Comparison of ENCODE assay signal across 8 cellular contexts in the genomic region with DNA sequence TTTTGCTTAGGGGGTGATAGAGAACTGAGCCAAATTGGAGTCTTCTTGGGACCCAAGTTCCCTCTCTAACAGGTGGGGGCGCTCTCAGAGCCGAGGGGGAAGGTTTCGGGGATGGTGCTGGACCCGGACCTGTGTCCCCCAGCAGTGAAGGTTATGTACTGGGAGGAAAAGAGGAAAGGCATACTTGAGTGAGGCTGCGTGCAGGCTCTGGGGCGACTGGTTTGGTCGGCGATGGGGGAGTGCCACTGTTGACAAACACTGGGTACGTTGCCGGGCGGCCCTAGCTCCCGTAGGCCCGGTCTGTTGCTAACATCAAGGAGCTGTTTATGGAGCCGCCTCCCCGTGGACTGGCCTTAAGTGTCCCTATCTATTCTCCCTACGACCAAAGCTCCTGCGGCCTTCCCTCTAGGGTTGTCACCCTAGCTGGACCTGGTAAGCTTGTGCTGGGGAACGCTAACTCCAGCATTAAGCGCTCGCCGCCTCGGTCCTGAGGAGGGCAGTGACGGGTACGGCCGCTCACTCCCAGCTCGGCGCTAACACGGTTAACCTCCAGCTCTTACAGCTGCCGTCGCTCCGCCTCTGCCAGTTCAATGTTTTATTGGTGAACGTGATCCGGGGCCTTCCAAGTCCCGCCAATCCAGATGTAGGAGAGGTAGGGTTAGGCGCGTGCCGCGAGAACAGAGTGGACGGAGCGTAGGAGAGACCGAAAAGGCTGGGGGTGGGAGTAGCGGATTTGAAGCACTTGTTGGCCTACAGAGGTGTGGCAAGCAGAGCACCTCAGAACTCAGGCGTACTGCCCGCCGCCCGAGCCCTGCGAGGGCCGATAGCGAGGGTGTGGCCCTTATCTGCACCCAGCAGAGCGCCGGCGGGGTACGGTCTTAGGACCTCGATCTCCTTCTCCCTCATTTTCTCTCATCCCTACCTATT. TPM values are rescaled to one million over a fixed set of nuclear protein-coding genes. Genes with fewer than 3 reads are reported as not detected.
DNase-seq lines count a peak whose midpoint lies in the region; ATAC-seq, FAIRE-seq and TF ChIP-seq lines count a peak whose summit lies in the region.

A gene (plus strand): TSS at position 685 of the 927 bp plus-strand sequence. CDS start 422 bp downstream, outside the sequence.

- peak; percentile 89 for DNase-seq in H54 (ENCODE audit: insufficient read length, low spot score)
- DNase-seq in LoVo (ENCODE audit: low spot score), result peak; percentile 96
- peak; percentile 97 for DNase-seq in RWPE2 (ENCODE audit: low spot score)
- peak; percentile 95 for DNase-seq in activated T-helper 2 cell treated with anti-CD3 and anti-CD28 coated beads, Interferon-gamma antibody, Interleukin-2, Interleukin-4, amounts not matched to agents 10 μg/mL and 5 μg/mL and 100 μg/mL, durations not matched to agents 14 hours and 24 hours and 36 hours (ENCODE audit: low spot score)
- peak; percentile 97 for DNase-seq in fibroblast of peridontal ligament (ENCODE audit: extremely low read depth)
- DNase-seq in natural killer cell treated with Interleukin-12 subunit alpha and Interleukin-12 subunit beta and Interleukin-15 and Interleukin-18, amount 100 ng/mL, for 72 hours (ENCODE audit: low spot score), result peak; percentile 98
- peak; percentile 90 for DNase-seq in stimulated activated naive CD8-positive, alpha-beta T cell treated with anti-CD3 and anti-CD28 coated beads, Interleukin-15, Interleukin-2, amounts not matched to agents 100 U/mL and 50 U/mL, for 24 hours

- ATAC-seq in RWPE2 (ENCODE audit: low read depth), result peak; percentile 95
- ATAC-seq in natural killer cell treated with Interleukin-12 subunit alpha and Interleukin-12 subunit beta and Interleukin-15 and Interleukin-18, amount 100 ng/mL, for 72 hours, result peak; percentile 97 to 98
- peak; percentile 98 for ATAC-seq in stimulated activated naive CD8-positive, alpha-beta T cell treated with anti-CD3 and anti-CD28 coated beads, Interleukin-15, Interleukin-2, amounts not matched to agents 100 U/mL and 50 U/mL, for 24 hours

- H3K36me3 Mint-ChIP-seq in activated T-helper 2 cell treated with anti-CD3 and anti-CD28 coated beads, Interferon-gamma antibody, Interleukin-2, Interleukin-4, amounts not matched to agents 10 μg/mL and 5 μg/mL and 100 μg/mL, durations not matched to agents 14 hours and 24 hours and 36 hours (ENCODE audit: low read depth), result peaks cover 61% of the 10 kb centered on the region
- H3K36me3 Mint-ChIP-seq in natural killer cell treated with Interleukin-12 subunit alpha and Interleukin-12 subunit beta and Interleukin-15 and Interleukin-18, amount 100 ng/mL, for 72 hours, result peaks cover 8% of the 10 kb centered on the region

- H3K4me3 Mint-ChIP-seq in activated T-helper 2 cell treated with anti-CD3 and anti-CD28 coated beads, Interferon-gamma antibody, Interleukin-2, Interleukin-4, amounts not matched to agents 10 μg/mL and 5 μg/mL and 100 μg/mL, durations not matched to agents 14 hours and 24 hours and 36 hours (ENCODE audit: low read depth), result peak within 1 kb of the TSS; percentile 92
- H3K4me3 Mint-ChIP-seq in natural killer cell treated with Interleukin-12 subunit alpha and Interleukin-12 subunit beta and Interleukin-15 and Interleukin-18, amount 100 ng/mL, for 72 hours, result peak within 1 kb of the TSS; percentile 92

- peak within 1 kb of the TSS; percentile 96 for H3K27ac Mint-ChIP-seq in activated T-helper 2 cell treated with anti-CD3 and anti-CD28 coated beads, Interferon-gamma antibody, Interleukin-2, Interleukin-4, amounts not matched to agents 10 μg/mL and 5 μg/mL and 100 μg/mL, durations not matched to agents 14 hours and 24 hours and 36 hours
- H3K27ac Mint-ChIP-seq in natural killer cell treated with Interleukin-12 subunit alpha and Interleukin-12 subunit beta and Interleukin-15 and Interleukin-18, amount 100 ng/mL, for 72 hours, result peak within 1 kb of the TSS; percentile 92

- H3K9me3 Mint-ChIP-seq in activated T-helper 2 cell treated with anti-CD3 and anti-CD28 coated beads, Interferon-gamma antibody, Interleukin-2, Interleukin-4, amounts not matched to agents 10 μg/mL and 5 μg/mL and 100 μg/mL, durations not matched to agents 14 hours and 24 hours and 36 hours, result no peaks in the 10 kb centered on the region
- no peaks in the 10 kb centered on the region for H3K9me3 Mint-ChIP-seq in natural killer cell treated with Interleukin-12 subunit alpha and Interleukin-12 subunit beta and Interleukin-15 and Interleukin-18, amount 100 ng/mL, for 72 hours

- H3K36me3 ChIP-seq in ES-I3 (ENCODE audit: insufficient read depth, low read length) (peaks cover 1% of the 10 kb centered on the region; the same call in 1 of the 2 replicates), RWPE2 (ENCODE audit: low read depth) (peaks cover 21% of the 10 kb centered on the region)

- peak; percentile 46 for TF ChIP-seq CTCF in RWPE2 (IDR thresholded peaks at IDR 0.05; ENCODE audit: poor library complexity, severe bottlenecking)

- H3K4me1 ChIP-seq in ES-I3 (ENCODE audit: insufficient read depth, low read length) (peaks cover 4% of the 10 kb centered on the region; the same call in 1 of the 2 replicates), RWPE2 (ENCODE audit: insufficient read depth, poor library complexity, severe bottlenecking) (no peaks in the 10 kb centered on the region)

- no peak for FAIRE-seq in H54 (lab: Jason Lieb, UNC)

- no peaks in the 10 kb centered on the region for H3K27me3 Mint-ChIP-seq in activated T-helper 2 cell treated with anti-CD3 and anti-CD28 coated beads, Interferon-gamma antibody, Interleukin-2, Interleukin-4, amounts not matched to agents 10 μg/mL and 5 μg/mL and 100 μg/mL, durations not matched to agents 14 hours and 24 hours and 36 hours (ENCODE audit: low read depth)
- H3K27me3 Mint-ChIP-seq in natural killer cell treated with Interleukin-12 subunit alpha and Interleukin-12 subunit beta and Interleukin-15 and Interleukin-18, amount 100 ng/mL, for 72 hours, result no peaks in the 10 kb centered on the region

- H3K9me3 ChIP-seq in ES-I3 (ENCODE audit: control insufficient read depth, insufficient read depth, low read length), result no peaks in the 10 kb centered on the region
- H3K9me3 ChIP-seq in RWPE2 (ENCODE audit: severe bottlenecking), result no peaks in the 10 kb centered on the region

- H3K9ac ChIP-seq in ES-I3 (ENCODE audit: low read depth, low read length), result peak within 1 kb of the TSS; percentile 74

- H3K27ac ChIP-seq in RWPE2 (ENCODE audit: poor library complexity, severe bottlenecking), result peak within 1 kb of the TSS; percentile 28

- peak within 1 kb of the TSS; percentile 61 for H3K4me3 ChIP-seq in RWPE2 (ENCODE audit: severe bottlenecking)

- TF ChIP-seq POLR2A in H54 (IDR thresholded peaks at IDR 0.05; ENCODE audit: low read depth, low read length), result peak; percentile 75

- no peaks in the 10 kb centered on the region for H3K27me3 ChIP-seq in RWPE2 (ENCODE audit: insufficient read depth, poor library complexity, severe bottlenecking)

- intact Hi-C loops in activated T-helper 2 cell treated with anti-CD3 and anti-CD28 coated beads, Interferon-gamma antibody, Interleukin-2, Interleukin-4, amounts not matched to agents 10 μg/mL and 5 μg/mL and 100 μg/mL, durations not matched to agents 14 hours and 24 hours and 36 hours (cut with micrococcal nuclease), result loop anchor here (1.0 to 5.0 kb wide), 4 partner anchors 11 to 49 kb away; a partner anchor contains a TSS

- H3K4me1 Mint-ChIP-seq in activated T-helper 2 cell treated with anti-CD3 and anti-CD28 coated beads, Interferon-gamma antibody, Interleukin-2, Interleukin-4, amounts not matched to agents 10 μg/mL and 5 μg/mL and 100 μg/mL, durations not matched to agents 14 hours and 24 hours and 36 hours (ENCODE audit: low read depth), result peaks cover 36% of the 10 kb centered on the region
- peaks cover 44 to 53% of the 10 kb centered on the region in 2 donors for H3K4me1 Mint-ChIP-seq in natural killer cell treated with Interleukin-12 subunit alpha and Interleukin-12 subunit beta and Interleukin-15 and Interleukin-18, amount 100 ng/mL, for 72 hours (ENCODE audit: low read depth in 2 of 2)

RNA-seq across cellular contexts. Expression of the gene that starts here (rescaled TPM):
- total RNA-seq in activated T-helper 2 cell treated with anti-CD3 and anti-CD28 coated beads, Interferon-gamma antibody, Interleukin-2, Interleukin-4, amounts not matched to agents 10 μg/mL and 5 μg/mL and 100 μg/mL, durations not matched to agents 14 hours and 24 hours and 36 hours, result 35.6 and 36.5 TPM in 2 replicates
- total RNA-seq in natural killer cell treated with Interleukin-12 subunit alpha and Interleukin-12 subunit beta and Interleukin-15 and Interleukin-18, amount 100 ng/mL, for 72 hours, result 10 to 100 TPM; 25.7 to 30.3 TPM

Comparison
In these comparisons a context has a peak if more than half of its experiments do, and no peak if none do; other contexts are left out.
1. Peak in every context shown above with its lines: DNase-seq, ATAC-seq, H3K4me3 ChIP-seq and H3K27ac ChIP-seq.